In genomic region chr17:57463103-57463885, GRCh38 we compare ENCODE assay signal across 9 cellular contexts.
DNase-seq lines count a peak whose midpoint lies in the region; ATAC-seq and TF ChIP-seq lines count a peak whose summit lies in the region.
"Had no signal": no experiment of that assay in that cellular context is flagged by ENCODE, and none has a peak within 500 bp of the region (broad histone marks: within the 10 kb centered on the region; RNA-seq: fewer than 3 reads in every experiment).

No MANE protein-coding gene starts in this region.

- H3K36me3 Mint-ChIP-seq in activated CD4-positive, alpha-beta T cell treated with anti-CD3 and anti-CD28 coated beads, Interleukin-2, amount 10 ng/mL, durations not matched to agents 24 days and 14 days (ENCODE audit: low read depth): peaks cover 46% of the 10 kb centered on the region
- peaks cover 20% of the 10 kb centered on the region for H3K36me3 Mint-ChIP-seq in type B pancreatic cell

- no peak for TF ChIP-seq POLR2A in stomach (IDR thresholded peaks at IDR 0.05)

- H3K27ac ChIP-seq in stomach: no peak overlapping the region
- H3K27ac ChIP-seq: 22Rv1 had no signal

- TF ChIP-seq CTCF in type B pancreatic cell (conservative IDR thresholded peaks at IDR 0.05) (no peak), stomach (IDR thresholded peaks at IDR 0.05) (no peak)

- peak; percentile 50 for DNase-seq in NCI-H82 (lab: John Stamatoyannopoulos, UW)
- DNase-seq in NCI-H82 treated with DMSO at 0.1 percent for 48 hours (lab: John Stamatoyannopoulos, UW; ENCODE audit: unreplicated experiment): no peak
- DNase-seq in activated CD4-positive, alpha-beta T cell treated with anti-CD3 and anti-CD28 coated beads, Interleukin-2, amount 10 ng/mL, durations not matched to agents 24 days and 14 days: peak; percentile 92
- peak; percentile 78 for DNase-seq in glomerular visceral epithelial cell (ENCODE audit: extremely low spot score)
- DNase-seq in type B pancreatic cell (ENCODE audit: extremely low spot score, unreplicated experiment): no peak
- no peak for DNase-seq in NCI-H2196 treated with DMSO at 0.1 percent for 48 hours (lab: John Stamatoyannopoulos, UW; ENCODE audit: unreplicated experiment)
- DNase-seq in stomach: no peak

- WGBS in stomach, 5 donors: 69 to 82% (median 76%) methylated on average over 9 of the region's 9 CpGs

- peak; percentile 87 for ATAC-seq in HG02981 (IDR thresholded peaks at IDR 0.05; ENCODE audit: unreplicated experiment)

- intact Hi-C loops in activated CD4-positive, alpha-beta T cell treated with anti-CD3 and anti-CD28 coated beads, Interleukin-2, amount 10 ng/mL, durations not matched to agents 24 days and 14 days (cut with micrococcal nuclease): loop anchor here (1.0 to 5.0 kb wide), 6 partner anchors 8 to 206 kb away; partner anchors contain the start of gene MSI2
- intact Hi-C loops in stomach (cut with DNase I; ENCODE audit: low total_unique reads): no loop called here

- peak overlapping the region; percentile 76 for H3K4me3 Mint-ChIP-seq in activated CD4-positive, alpha-beta T cell treated with anti-CD3 and anti-CD28 coated beads, Interleukin-2, amount 10 ng/mL, durations not matched to agents 24 days and 14 days
- no peak overlapping the region for H3K4me3 Mint-ChIP-seq in type B pancreatic cell

- peak overlapping the region; percentile 97 for H3K27ac Mint-ChIP-seq in activated CD4-positive, alpha-beta T cell treated with anti-CD3 and anti-CD28 coated beads, Interleukin-2, amount 10 ng/mL, durations not matched to agents 24 days and 14 days
- H3K27ac Mint-ChIP-seq in type B pancreatic cell: peak overlapping the region; percentile 46

- H3K4me1 Mint-ChIP-seq in activated CD4-positive, alpha-beta T cell treated with anti-CD3 and anti-CD28 coated beads, Interleukin-2, amount 10 ng/mL, durations not matched to agents 24 days and 14 days: peaks cover 73% of the 10 kb centered on the region
- H3K4me1 Mint-ChIP-seq in type B pancreatic cell (ENCODE audit: unreplicated experiment): peaks cover 53% of the 10 kb centered on the region

- H3K4me1 ChIP-seq in stomach: peaks cover 0 to 4% (median 0%) of the 10 kb centered on the region in 4 donors

- peaks cover 5% of the 10 kb centered on the region for H3K9me3 Mint-ChIP-seq in activated CD4-positive, alpha-beta T cell treated with anti-CD3 and anti-CD28 coated beads, Interleukin-2, amount 10 ng/mL, durations not matched to agents 24 days and 14 days
- no peaks in the 10 kb centered on the region for H3K9me3 Mint-ChIP-seq in type B pancreatic cell

- no peak for TF ChIP-seq EP300 in stomach (IDR thresholded peaks at IDR 0.05)

- no peaks in the 10 kb centered on the region for H3K27me3 ChIP-seq in stomach

- no peaks in the 10 kb centered on the region for H3K36me3 ChIP-seq in stomach

- no peak overlapping the region for H3K4me3 ChIP-seq in stomach

- H3K9me3 ChIP-seq in stomach: no peaks in the 10 kb centered on the region

- no peaks in the 10 kb centered on the region for H3K27me3 Mint-ChIP-seq in activated CD4-positive, alpha-beta T cell treated with anti-CD3 and anti-CD28 coated beads, Interleukin-2, amount 10 ng/mL, durations not matched to agents 24 days and 14 days
- H3K27me3 Mint-ChIP-seq in type B pancreatic cell: no peaks in the 10 kb centered on the region

Comparison
In these comparisons a context has a peak if more than half of its experiments do, and no peak if none do; other contexts are left out.
1. DNase-seq: peak in NCI-H82 (single experiment), activated CD4-positive, alpha-beta T cell treated with anti-CD3 and anti-CD28 coated beads, Interleukin-2, amount 10 ng/mL, durations not matched to agents 24 days and 14 days (single experiment) and glomerular visceral epithelial cell (single experiment); none in NCI-H82 treated with DMSO at 0.1 percent for 48 hours (single experiment), type B pancreatic cell (single experiment), NCI-H2196 treated with DMSO at 0.1 percent for 48 hours (single experiment) and stomach (single experiment).